10 cellular contexts compared by ENCODE assay signal in the genomic region with DNA sequence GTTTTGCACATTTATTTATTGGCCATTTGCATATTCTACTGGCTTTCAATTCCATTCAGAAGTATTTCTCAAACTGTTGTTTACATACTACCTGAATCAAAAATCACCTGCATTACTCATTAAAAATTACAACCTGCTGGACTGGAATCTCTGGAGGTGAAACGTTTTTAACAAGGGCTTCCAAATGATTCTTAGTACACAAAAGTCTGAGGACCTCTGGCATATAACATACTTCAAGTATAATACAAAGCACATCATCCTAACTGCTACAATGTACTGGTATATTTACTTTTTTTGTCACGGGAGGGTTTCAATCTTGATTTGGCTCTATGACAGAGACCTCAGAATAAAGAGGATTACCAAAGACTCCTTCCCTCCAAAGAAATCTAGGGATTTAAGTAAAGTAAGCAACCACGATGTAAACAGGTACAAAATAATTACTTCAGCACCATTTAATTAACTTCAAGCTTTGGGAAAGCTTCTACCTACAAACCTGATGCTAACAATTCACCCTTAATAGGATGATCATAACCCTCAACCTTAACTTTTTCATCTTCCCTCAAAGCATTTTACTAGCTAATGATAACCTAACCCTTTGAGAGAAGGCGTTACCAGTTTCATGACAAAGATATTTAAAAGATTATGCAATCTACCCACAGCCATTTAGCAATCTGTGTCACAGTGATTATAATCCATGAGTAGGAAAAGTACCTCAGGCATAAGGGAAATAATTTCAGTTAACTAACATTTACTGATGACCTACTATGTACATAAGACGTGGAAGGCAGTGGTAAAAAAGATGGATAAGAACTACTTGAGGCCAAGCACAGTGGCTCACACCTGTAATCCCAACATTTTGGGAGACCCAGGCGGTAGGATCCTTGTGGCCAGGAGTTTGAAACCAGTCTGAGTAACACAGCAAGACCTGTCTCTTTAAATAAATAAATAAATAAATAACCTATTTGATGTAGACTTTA. TPM values are rescaled to one million over a fixed set of nuclear protein-coding genes. Genes with fewer than 3 reads are reported as not detected.
DNase-seq lines count a peak whose midpoint lies in the region; ATAC-seq, FAIRE-seq and TF ChIP-seq lines count a peak whose summit lies in the region.
"Had no signal": no experiment of that assay in that cellular context is flagged by ENCODE, and none has a peak within 500 bp of the region (broad histone marks: within the 10 kb centered on the region; RNA-seq: fewer than 3 reads in every experiment).

No MANE protein-coding gene starts in this region.

- ATAC-seq in pancreas, result peak in 3 of 4 donors; percentile 35 to 60 (median 39)

- H3K27ac ChIP-seq in pancreas, result no peak overlapping the region

- H3K36me3 ChIP-seq in pancreas, result no peaks in the 10 kb centered on the region

- no peak for TF ChIP-seq CTCF in epithelial cell of esophagus (IDR thresholded peaks at IDR 0.05; ENCODE audit: insufficient read depth, low read depth, low read length, missing control alignments)
- TF ChIP-seq CTCF in pancreas (IDR thresholded peaks at IDR 0.05), result no peak

- no peak overlapping the region for H3K4me3 ChIP-seq in epithelial cell of esophagus (ENCODE audit: low read length)
- H3K4me3 ChIP-seq in pancreas, result no peak overlapping the region

- H3K4me1 ChIP-seq in pancreas, result peaks cover 0 to 20% (median 9%) of the 10 kb centered on the region in 3 donors

- no peak for FAIRE-seq in pancreas (lab: Jason Lieb, UNC)

- no peaks in the 10 kb centered on the region for H3K9me3 ChIP-seq in pancreas

- 48 to 51% methylated on average over 6 of the region's 6 CpGs for WGBS in pancreas, 2 donors

- intact Hi-C loops in pancreas (cut with DNase I) (no loop called here), head of caudate nucleus (cut with DNase I) (no loop called here)

- no peaks in the 10 kb centered on the region for H3K27me3 ChIP-seq in pancreas

- DNase-seq in EH (ENCODE audit: low read depth) (peak; percentile 70), MV-4-11 (lab: John Stamatoyannopoulos, UW) (peak; percentile 74), epithelial cell of esophagus (ENCODE audit: low read depth) (peak; percentile 87), pancreas (no peak), head of caudate nucleus (no peak), NCI-H1694 (lab: John Stamatoyannopoulos, UW) (no peak)
- no peak for DNase-seq in activated CD4-positive, CD25-positive, alpha-beta regulatory T cell (lab: John Stamatoyannopoulos, UW)
- no peak for DNase-seq in activated CD4-positive, alpha-beta T cell treated with anti-CD3 and anti-CD28 coated beads for 48 hours
- DNase-seq: DMS 273 treated with DMSO at 0.1 percent for 48 hours, Karpas-422 had no signal

RNA-seq across cellular contexts. Expression of gene ATAD2B, which starts 24.7 kb away (rescaled TPM):
- 10 to 100 TPM in 2 of 6 donors, 1 to 10 TPM in 4; 7.4 to 15.6 (median 9.9) TPM for total RNA-seq in pancreas
- 1 to 10 TPM; 4.1 to 4.4 TPM for polyA plus RNA-seq in pancreas

RNA-seq across cellular contexts. Expression of gene UBXN2A, which starts 38.0 kb away (rescaled TPM):
- 1 to 10 TPM; 3.4 to 9.0 (median 5.2) TPM for total RNA-seq in pancreas
- 1 to 10 TPM; 2.4 to 4.9 TPM for polyA plus RNA-seq in pancreas

Comparison
In these comparisons a context has a peak if more than half of its experiments do, and no peak if none do; other contexts are left out.
1. DNase-seq: peak in EH (single experiment), MV-4-11 (single experiment) and epithelial cell of esophagus (single experiment); none in pancreas (0 of 6), head of caudate nucleus (0 of 42), activated CD4-positive, CD25-positive, alpha-beta regulatory T cell (0 of 4), NCI-H1694 (single experiment) and activated CD4-positive, alpha-beta T cell treated with anti-CD3 and anti-CD28 coated beads for 48 hours (single experiment).